ENCODE assay signal across 13 cellular contexts in the genomic region with DNA sequence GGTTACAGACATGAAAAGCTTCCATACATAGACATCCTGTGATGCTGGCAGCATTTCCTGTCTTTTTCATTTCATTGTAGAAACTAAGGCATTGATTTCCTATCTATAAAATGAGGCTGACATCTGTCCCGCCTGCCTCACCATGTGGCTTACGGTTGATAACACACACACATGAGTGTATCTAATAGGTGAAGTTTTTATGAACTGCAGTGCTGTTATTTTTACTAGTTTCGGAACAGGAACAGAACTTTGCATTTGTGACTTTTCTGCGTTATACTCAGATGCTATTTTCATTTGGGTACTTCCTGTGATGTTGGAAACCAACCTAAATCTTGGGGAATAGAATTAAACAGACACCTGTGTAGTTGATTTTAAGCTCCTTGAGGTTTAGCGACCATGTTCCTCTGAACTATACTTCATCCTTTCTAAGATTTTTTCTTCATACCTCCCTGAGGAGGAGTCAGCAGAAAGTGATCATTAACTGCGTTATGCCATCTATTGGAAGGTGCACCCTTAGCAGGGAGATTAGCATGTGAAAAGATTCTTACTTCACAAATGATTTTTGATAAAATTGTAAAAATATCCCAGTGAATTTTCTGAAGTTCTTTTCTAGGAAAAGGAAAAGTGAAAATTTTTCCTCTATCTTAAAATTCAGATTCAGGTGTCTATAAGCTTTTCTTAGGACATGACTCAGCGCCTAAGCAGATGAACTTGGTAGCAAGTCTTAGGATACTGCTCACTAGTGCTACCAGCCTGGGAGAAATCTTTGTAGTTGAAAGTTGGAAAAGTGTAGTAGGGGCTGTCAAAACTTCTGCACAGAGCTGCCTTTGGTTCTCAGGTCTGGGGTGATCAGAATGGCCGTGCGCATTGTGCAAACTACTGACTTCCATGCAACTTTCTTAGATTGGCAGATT.
DNase-seq lines count a peak whose midpoint lies in the region; ATAC-seq, FAIRE-seq and TF ChIP-seq lines count a peak whose summit lies in the region.
"Had no signal": no experiment of that assay in that cellular context is flagged by ENCODE, and none has a peak within 500 bp of the region (broad histone marks: within the 10 kb centered on the region; RNA-seq: fewer than 3 reads in every experiment).

No MANE protein-coding gene starts in this region.

- BruUV-seq in Calu3 (replicated peaks; lab: Mats Ljungman, UMichigan): no TSS peak
- BruUV-seq in K562 (replicated peaks; lab: Mats Ljungman, UMichigan): no TSS peak

- TF ChIP-seq CTCF in Calu3 (IDR thresholded peaks at IDR 0.05; ENCODE audit: unreplicated experiment) (no peak), K562 (IDR thresholded peaks at IDR 0.05 in 2 of 3, conservative IDR thresholded peaks at IDR 0.05 in 1 of 3; ENCODE audit: insufficient read depth in 2 of 3, low read depth in 1 of 3, low read length in 3 of 3) (no peak)

- H3K9ac ChIP-seq in K562 (ENCODE audit: insufficient read depth in 1 of 2, low read depth in 2 of 2, low read length in 2 of 2): no peak overlapping the region

- no peaks in the 10 kb centered on the region for H3K27me3 Mint-ChIP-seq in Calu3 (ENCODE audit: unreplicated experiment)

- peaks cover 38% of the 10 kb centered on the region for H3K36me3 Mint-ChIP-seq in Calu3 (ENCODE audit: insufficient read depth, unreplicated experiment)
- H3K36me3 Mint-ChIP-seq: naive thymus-derived CD8-positive, alpha-beta T cell had no signal

- in situ Hi-C loops in K562 (cut with MboI): no loop called here

- peak overlapping the region; percentile 27 for H3K27ac Mint-ChIP-seq in Calu3 (ENCODE audit: unreplicated experiment)
- H3K27ac Mint-ChIP-seq: naive thymus-derived CD8-positive, alpha-beta T cell had no signal

- H3K4me1 ChIP-seq in K562 (replicated peaks in 1 of 2; ENCODE audit: control insufficient read depth in 2 of 2, insufficient read depth in 2 of 2, low read length in 2 of 2): peaks cover 0 to 6% of the 10 kb centered on the region in 2 experiments; a peak in 2 of 5 replicates

- H3K4me3 ChIP-seq in K562 (no peak overlapping the region), H7 (ENCODE audit: insufficient read depth, low read depth, low read length) (no peak overlapping the region)
- H3K4me3 ChIP-seq: HAP-1, spleen had no signal

- H3K4me1 Mint-ChIP-seq in Calu3 (ENCODE audit: low read depth, unreplicated experiment): peaks cover 7% of the 10 kb centered on the region

- no peak for TF ChIP-seq RAD21 in K562 (CRISPR knock-in tag; conservative IDR thresholded peaks at IDR 0.05 in 1 of 2, IDR thresholded peaks at IDR 0.05 in 1 of 2)

- DNase-seq in Calu3 (no peak), K562 (ENCODE audit: extremely low read depth in 1 of 4, low spot score in 3 of 4) (no peak), H7 (no peak), substantia nigra (lab: John Stamatoyannopoulos, UW) (no peak), urothelium cell line (ENCODE audit: low spot score) (no peak)
- DNase-seq in stimulated activated CD4-positive, alpha-beta T cell treated with anti-CD3 and anti-CD28 coated beads, Interleukin-1b, Interleukin-23, amount 100 ng/mL, for 48 hours: no peak
- DNase-seq: C1 segment of cervical spinal cord; naive thymus-derived CD8-positive, alpha-beta T cell; NCI-H2029 treated with DMSO at 0.1 percent for 48 hours; spleen had no signal

- H3K79me2 ChIP-seq in K562 (ENCODE audit: control insufficient read depth, insufficient read depth, low read length): no peaks in the 10 kb centered on the region

- CTCF ChIA-PET in Calu3 (lab: Charles Lee): no interaction called here
- CTCF ChIA-PET in K562 (lab: Yijun Ruan, JAX; ENCODE audit: low intra/inter-chr PET ratio): no interaction called here

- no peak for TF ChIP-seq EP300 in K562 (IDR thresholded peaks at IDR 0.05; ENCODE audit: low read length)

- H3K27me3 ChIP-seq in K562 (ENCODE audit: control insufficient read depth in 2 of 2, insufficient read depth in 2 of 2, low read length in 2 of 2): no peaks in the 10 kb centered on the region
- no peaks in the 10 kb centered on the region for H3K27me3 ChIP-seq in H7 (ENCODE audit: control insufficient read depth, insufficient read depth, low read length)
- H3K27me3 ChIP-seq: spleen had no signal

- H3K4me3 Mint-ChIP-seq in Calu3 (ENCODE audit: low read depth, unreplicated experiment): no peak overlapping the region
- H3K4me3 Mint-ChIP-seq: naive thymus-derived CD8-positive, alpha-beta T cell had no signal

- no peaks in the 10 kb centered on the region for H3K9me1 ChIP-seq in K562 (ENCODE audit: control insufficient read depth, insufficient read depth, low read length)

- no peak overlapping the region for H2AFZ ChIP-seq in K562 (ENCODE audit: low read depth, low read length)

- H4K20me1 ChIP-seq in K562 (replicated peaks; ENCODE audit: control insufficient read depth, insufficient read depth, low read length): no peaks in the 10 kb centered on the region

- POLR2A ChIA-PET in K562 (lab: Yijun Ruan, JAX): no interaction called here

- no peaks in the 10 kb centered on the region for H3K36me3 ChIP-seq in K562 (ENCODE audit: control insufficient read depth, insufficient read depth, low read length)
- H3K36me3 ChIP-seq in H7 (replicated peaks; ENCODE audit: control insufficient read depth, insufficient read depth, low read length): no peaks in the 10 kb centered on the region
- H3K36me3 ChIP-seq: HAP-1 had no signal

- no peaks in the 10 kb centered on the region for H3K9me3 ChIP-seq in K562 (replicated peaks; ENCODE audit: control insufficient read depth, insufficient read depth, low read depth, low read length)
- H3K9me3 ChIP-seq: HAP-1, spleen had no signal

- TF ChIP-seq POLR2A in K562 (conservative IDR thresholded peaks at IDR 0.05): no peak

- intact Hi-C loops in Calu3 (cut with micrococcal nuclease; ENCODE audit: unreplicated experiment): no loop called here
- intact Hi-C loops in K562 (cut with micrococcal nuclease): no loop called here

- H3K27ac ChIP-seq in K562 (ENCODE audit: extremely low read depth, low read depth, low read length) (no peak overlapping the region), substantia nigra (ENCODE audit: low read depth, low read length, poor library complexity, severe bottlenecking) (no peak overlapping the region)

- 30% methylated on average over 9 of the region's 9 CpGs for WGBS in K562 (ENCODE audit: insufficient coverage, low coverage, missing lambda C conversion rate)

- no peaks in the 10 kb centered on the region for H3K9me3 Mint-ChIP-seq in Calu3 (ENCODE audit: low read depth, unreplicated experiment)
- H3K9me3 Mint-ChIP-seq: naive thymus-derived CD8-positive, alpha-beta T cell had no signal

- no peak for FAIRE-seq in K562 (lab: Jason Lieb, UNC)
- FAIRE-seq in urothelium cell line (lab: Jason Lieb, UNC): no peak

- no peak overlapping the region for H3K4me2 ChIP-seq in K562 (ENCODE audit: insufficient read depth, low read length)

- ATAC-seq in GM19463 (IDR thresholded peaks at IDR 0.05; ENCODE audit: unreplicated experiment) (peak; percentile 29), HG03175 (IDR thresholded peaks at IDR 0.05; ENCODE audit: unreplicated experiment) (peak; percentile 56), K562 (peak; percentile 53)

TF ChIP-seq in K562, 482 proteins besides CTCF, POLR2A, EP300 and RAD21:
- TF ChIP-seq NFE2 (IDR thresholded peaks at IDR 0.05; ENCODE audit: low read depth) (peak; percentile 51), SMC3 (conservative IDR thresholded peaks at IDR 0.05; ENCODE audit: insufficient read depth, low read depth, low read length) (no peak), HMGN3 (IDR thresholded peaks at IDR 0.05; ENCODE audit: borderline replicate concordance, extremely low read depth, insufficient read length, low read depth, low read length) (no peak), ZNF696 (CRISPR knock-in tag; conservative IDR thresholded peaks at IDR 0.05) (no peak), CBFA2T3 (IDR thresholded peaks at IDR 0.05) (peak; percentile 41), TAL1 (IDR thresholded peaks at IDR 0.05) (peak; percentile 7; the same call in 1 of the 2 replicates)
